In genomic region chr11:125262825-125263218, GRCh38 we compare ENCODE assay signal across 10 cellular contexts.
DNase-seq lines count a peak whose midpoint lies in the region; ATAC-seq and TF ChIP-seq lines count a peak whose summit lies in the region.
"Had no signal": no experiment of that assay in that cellular context is flagged by ENCODE, and none has a peak within 500 bp of the region (broad histone marks: within the 10 kb centered on the region; RNA-seq: fewer than 3 reads in every experiment).

No MANE protein-coding gene starts in this region.

- no peak for TF ChIP-seq EP300 in suprapubic skin (IDR thresholded peaks at IDR 0.05)

- H3K27ac ChIP-seq in ACC112 (ENCODE audit: low read depth, low read length) (no peak overlapping the region), suprapubic skin (no peak overlapping the region)

- peak overlapping the region; percentile 60 for H3K4me3 ChIP-seq in ACC112 (ENCODE audit: low read depth, low read length)
- peak overlapping the region; percentile 3 for H3K4me3 ChIP-seq in neuron (ENCODE audit: low read length)
- no peak overlapping the region for H3K4me3 ChIP-seq in suprapubic skin

- no peaks in the 10 kb centered on the region for H3K9me3 Mint-ChIP-seq in activated naive CD8-positive, alpha-beta T cell treated with anti-CD3 and anti-CD28 coated beads, Interleukin-2, amount 50 U/mL, for 24 hours
- H3K9me3 Mint-ChIP-seq: central memory CD8-positive, alpha-beta T cell had no signal

- 36% methylated on average over 10 of the region's 10 CpGs for WGBS in suprapubic skin

- peaks cover 14% of the 10 kb centered on the region for H3K4me1 ChIP-seq in ACC112 (ENCODE audit: control insufficient read depth, insufficient read depth, low read length, unreplicated experiment)
- H3K4me1 ChIP-seq in neuron (ENCODE audit: insufficient read depth, low read length), result peaks cover 30% of the 10 kb centered on the region
- H3K4me1 ChIP-seq in suprapubic skin, result peaks cover 14% of the 10 kb centered on the region

- no peaks in the 10 kb centered on the region for H3K9me3 ChIP-seq in T-helper 17 cell (ENCODE audit: control insufficient read depth, low read length, poor library complexity, severe bottlenecking)
- no peaks in the 10 kb centered on the region for H3K9me3 ChIP-seq in neuron (ENCODE audit: low read length)
- H3K9me3 ChIP-seq in suprapubic skin, result no peaks in the 10 kb centered on the region

- no peak for TF ChIP-seq POLR2A in suprapubic skin (IDR thresholded peaks at IDR 0.05)

- peak overlapping the region; percentile 46 for H3K4me3 Mint-ChIP-seq in T-helper 17 cell
- H3K4me3 Mint-ChIP-seq in activated naive CD8-positive, alpha-beta T cell treated with anti-CD3 and anti-CD28 coated beads, Interleukin-2, amount 50 U/mL, for 24 hours, result no peak overlapping the region
- H3K4me3 Mint-ChIP-seq: central memory CD8-positive, alpha-beta T cell had no signal

- H3K36me3 Mint-ChIP-seq in T-helper 17 cell (ENCODE audit: low read depth), result peaks cover 8% of the 10 kb centered on the region
- H3K36me3 Mint-ChIP-seq in activated naive CD8-positive, alpha-beta T cell treated with anti-CD3 and anti-CD28 coated beads, Interleukin-2, amount 50 U/mL, for 24 hours (ENCODE audit: low read depth), result no peaks in the 10 kb centered on the region

- H3K4me1 Mint-ChIP-seq in T-helper 17 cell, result peaks cover 9% of the 10 kb centered on the region
- H3K4me1 Mint-ChIP-seq in activated naive CD8-positive, alpha-beta T cell treated with anti-CD3 and anti-CD28 coated beads, Interleukin-2, amount 50 U/mL, for 24 hours, result no peaks in the 10 kb centered on the region
- H3K4me1 Mint-ChIP-seq: central memory CD8-positive, alpha-beta T cell had no signal

- TF ChIP-seq CTCF in suprapubic skin (IDR thresholded peaks at IDR 0.05), result no peak

- H3K36me3 ChIP-seq in ACC112 (ENCODE audit: insufficient read depth, low read length), result no peaks in the 10 kb centered on the region
- H3K36me3 ChIP-seq in neuron (ENCODE audit: insufficient read depth, low read length), result no peaks in the 10 kb centered on the region
- H3K36me3 ChIP-seq in suprapubic skin, result no peaks in the 10 kb centered on the region

- intact Hi-C loops in Right ventricle myocardium superior (cut with DNase I), result no loop called here

- no peak overlapping the region for H3K27ac Mint-ChIP-seq in T-helper 17 cell
- no peak overlapping the region for H3K27ac Mint-ChIP-seq in activated naive CD8-positive, alpha-beta T cell treated with anti-CD3 and anti-CD28 coated beads, Interleukin-2, amount 50 U/mL, for 24 hours

- peaks cover 71% of the 10 kb centered on the region for H3K27me3 Mint-ChIP-seq in T-helper 17 cell
- H3K27me3 Mint-ChIP-seq in activated naive CD8-positive, alpha-beta T cell treated with anti-CD3 and anti-CD28 coated beads, Interleukin-2, amount 50 U/mL, for 24 hours, result peaks cover 29% of the 10 kb centered on the region

- DNase-seq in T-helper 17 cell (no peak), Right ventricle myocardium superior (no peak), suprapubic skin (ENCODE audit: low spot score in 2 of 2) (no peak), SW 1271 (lab: John Stamatoyannopoulos, UW) (no peak)
- no peak for DNase-seq in activated naive CD8-positive, alpha-beta T cell treated with anti-CD3 and anti-CD28 coated beads, Interleukin-2, amount 50 U/mL, for 24 hours
- DNase-seq: GF-D8 had no signal

- H3K27me3 ChIP-seq in ACC112 (ENCODE audit: insufficient read depth, low read length) (peaks cover 10% of the 10 kb centered on the region; the same call in 1 of the 2 replicates), neuron (ENCODE audit: insufficient read depth, low read length) (no peaks in the 10 kb centered on the region), suprapubic skin (peaks cover 14% of the 10 kb centered on the region)

- ATAC-seq in T-helper 17 cell (no peak), Right ventricle myocardium superior (ENCODE audit: poor library complexity) (peak; percentile 62), GM19324 (IDR thresholded peaks at IDR 0.05; ENCODE audit: low FRiP score, unreplicated experiment) (no peak)
- ATAC-seq in activated naive CD8-positive, alpha-beta T cell treated with anti-CD3 and anti-CD28 coated beads, Interleukin-2, amount 50 U/mL, for 24 hours, result no peak

- H2AFZ ChIP-seq in ACC112 (ENCODE audit: low read length, unreplicated experiment) (no peak overlapping the region), neuron (ENCODE audit: low read depth, low read length) (no peak overlapping the region)

- H3K79me2 ChIP-seq in ACC112 (ENCODE audit: control insufficient read depth, insufficient read depth, low read length, unreplicated experiment), result no peaks in the 10 kb centered on the region
